2 cellular contexts compared by ENCODE assay signal in genomic region chr1:43015269-43015668, GRCh38.
TF ChIP-seq lines count a peak whose summit lies in the region.

No MANE protein-coding gene starts in this region.

TF ChIP-seq in GM23338, 12 proteins besides CTCF, POLR2A, EP300 and RAD21:
- TF ChIP-seq ETS1 (IDR thresholded peaks at IDR 0.05) (no peak), NANOG (IDR thresholded peaks at IDR 0.05; ENCODE audit: borderline replicate concordance) (no peak), EZH2phosphoT487 (IDR thresholded peaks at IDR 0.05; ENCODE audit: unreplicated experiment) (no peak)

TF ChIP-seq in K562, 482 proteins besides CTCF, POLR2A, EP300 and RAD21:
- TF ChIP-seq GTF2F1 (IDR thresholded peaks at IDR 0.05; ENCODE audit: low read depth, low read length) (no peak), MAFG (tag; conservative IDR thresholded peaks at IDR 0.05) (peak; percentile 32; the same call in 1 of the 2 replicates), MEIS2 (IDR thresholded peaks at IDR 0.05; ENCODE audit: partially characterized antibody) (peak; percentile 30), C11orf30 (IDR thresholded peaks at IDR 0.05; ENCODE audit: low read depth) (peak; percentile 61; the same call in 1 of the 2 replicates), ZNF316 (IDR thresholded peaks at IDR 0.05) (peak; percentile 74), FOSL1 (tag; conservative IDR thresholded peaks at IDR 0.05) (peak; percentile 40), ELF1 (tag; IDR thresholded peaks at IDR 0.05) (no peak), KDM1A (IDR thresholded peaks at IDR 0.05) (peak; percentile 46 to 71; a peak in 3 of 4 replicates)
- TF ChIP-seq, protein P1, sequence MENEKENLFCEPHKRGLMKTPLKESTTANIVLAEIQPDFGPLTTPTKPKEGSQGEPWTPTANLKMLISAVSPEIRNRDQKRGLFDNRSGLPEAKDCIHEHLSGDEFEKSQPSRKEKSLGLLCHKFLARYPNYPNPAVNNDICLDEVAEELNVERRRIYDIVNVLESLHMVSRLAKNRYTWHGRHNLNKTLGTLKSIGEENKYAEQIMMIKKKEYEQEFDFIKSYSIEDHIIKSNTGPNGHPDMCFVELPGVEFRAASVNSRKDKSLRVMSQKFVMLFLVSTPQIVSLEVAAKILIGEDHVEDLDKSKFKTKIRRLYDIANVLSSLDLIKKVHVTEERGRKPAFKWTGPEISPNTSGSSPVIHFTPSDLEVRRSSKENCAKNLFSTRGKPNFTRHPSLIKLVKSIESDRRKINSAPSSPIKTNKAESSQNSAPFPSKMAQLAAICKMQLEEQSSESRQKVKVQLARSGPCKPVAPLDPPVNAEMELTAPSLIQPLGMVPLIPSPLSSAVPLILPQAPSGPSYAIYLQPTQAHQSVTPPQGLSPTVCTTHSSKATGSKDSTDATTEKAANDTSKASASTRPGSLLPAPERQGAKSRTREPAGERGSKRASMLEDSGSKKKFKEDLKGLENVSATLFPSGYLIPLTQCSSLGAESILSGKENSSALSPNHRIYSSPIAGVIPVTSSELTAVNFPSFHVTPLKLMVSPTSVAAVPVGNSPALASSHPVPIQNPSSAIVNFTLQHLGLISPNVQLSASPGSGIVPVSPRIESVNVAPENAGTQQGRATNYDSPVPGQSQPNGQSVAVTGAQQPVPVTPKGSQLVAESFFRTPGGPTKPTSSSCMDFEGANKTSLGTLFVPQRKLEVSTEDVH (IDR thresholded peaks at IDR 0.05; ENCODE audit: low read depth, partially characterized antibody): no peak
TF ChIP-seq in K562: peak in this region for 6.
